ENCODE assay signal across 1 cellular context in genomic region chr1:42779725-42780124, GRCh38.
TF ChIP-seq lines count a peak whose summit lies in the region.

No MANE protein-coding gene starts in this region.

TF ChIP-seq in GM12878, 131 proteins besides CTCF, POLR2A, EP300 and RAD21:
- TF ChIP-seq RUNX3 (IDR thresholded peaks at IDR 0.05; ENCODE audit: low read length) (peak; percentile 27; the same call in 1 of the 2 replicates), SPI1 (IDR thresholded peaks at IDR 0.05; ENCODE audit: borderline replicate concordance, insufficient read depth, low read depth, low read length) (peak; percentile 53; the same call in 1 of the 2 replicates), MTA3 (IDR thresholded peaks at IDR 0.05; ENCODE audit: borderline replicate concordance, low read length) (no peak)
